Comparison of ENCODE assay signal across 17 cellular contexts in the genomic region with DNA sequence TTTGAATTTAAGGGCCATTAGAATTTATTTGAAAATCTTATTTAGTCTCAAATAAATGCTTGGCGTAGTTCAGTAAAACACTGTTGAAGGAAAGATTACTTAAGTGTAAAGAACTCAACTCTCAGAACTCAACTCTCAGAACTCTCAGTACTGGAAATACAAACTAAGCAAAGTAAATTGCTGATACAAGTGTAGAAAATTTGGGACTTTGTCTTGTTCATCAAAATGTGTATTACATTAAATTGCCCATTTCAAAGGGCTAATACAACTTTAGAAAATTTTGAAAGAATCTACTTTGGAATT.
DNase-seq lines count a peak whose midpoint lies in the region; ATAC-seq and TF ChIP-seq lines count a peak whose summit lies in the region.
"Had no signal": no experiment of that assay in that cellular context is flagged by ENCODE, and none has a peak within 500 bp of the region (broad histone marks: within the 10 kb centered on the region; RNA-seq: fewer than 3 reads in every experiment).

No MANE protein-coding gene starts in this region.

- H3K4me2 ChIP-seq in KMS-11 = no peak overlapping the region
- no peak overlapping the region for H3K4me2 ChIP-seq in neural cell (ENCODE audit: low read length)

- H3K79me2 ChIP-seq in KMS-11 (ENCODE audit: insufficient read depth, low read depth) = no peaks in the 10 kb centered on the region
- no peaks in the 10 kb centered on the region for H3K79me2 ChIP-seq in neural cell (replicated peaks; ENCODE audit: insufficient read depth, low read length)

- no peaks in the 10 kb centered on the region for H3K27me3 ChIP-seq in KMS-11 (ENCODE audit: insufficient read depth, low read depth)
- no peaks in the 10 kb centered on the region for H3K27me3 ChIP-seq in neural cell (ENCODE audit: insufficient read depth, low read depth, low read length)
- H3K27me3 ChIP-seq: body of pancreas, colonic mucosa, tibial nerve had no signal

- H3K36me3 ChIP-seq in KMS-11 (ENCODE audit: insufficient read depth) (no peaks in the 10 kb centered on the region), neural cell (ENCODE audit: insufficient read depth, low read length) (peaks cover 3% of the 10 kb centered on the region)

- no peaks in the 10 kb centered on the region for H3K9me2 ChIP-seq in neural cell (ENCODE audit: insufficient read depth, low read length)

- H3K4me3 ChIP-seq in KMS-11 (IDR thresholded peaks at IDR 0.05; ENCODE audit: insufficient read depth, low read depth, low read length) = no peak overlapping the region
- no peak overlapping the region for H3K4me3 ChIP-seq in neural cell (ENCODE audit: low read length)
- H3K4me3 ChIP-seq: colonic mucosa, tibial nerve had no signal

- peaks cover 6% of the 10 kb centered on the region for H3K36me3 Mint-ChIP-seq in T-helper 17 cell (ENCODE audit: low read depth)
- H3K36me3 Mint-ChIP-seq: IgD-negative memory B cell had no signal

- H3K27me3 Mint-ChIP-seq in T-helper 17 cell = no peaks in the 10 kb centered on the region
- H3K27me3 Mint-ChIP-seq: activated T-helper 17 cell treated with anti-CD3 and anti-CD28 coated beads, Interleukin-2, amount 50 U/mL, for 72 hours; IgD-negative memory B cell; progenitor cell of endocrine pancreas had no signal

- H3K4me3 Mint-ChIP-seq in T-helper 17 cell = no peak overlapping the region
- H3K4me3 Mint-ChIP-seq: activated T-helper 17 cell treated with anti-CD3 and anti-CD28 coated beads, Interleukin-2, amount 50 U/mL, for 72 hours; endodermal cell; IgD-negative memory B cell; nephron had no signal

- no peaks in the 10 kb centered on the region for H3F3A ChIP-seq in neural cell (ENCODE audit: insufficient read depth, low read length, poor library complexity, severe bottlenecking)

- H3K27ac ChIP-seq in KMS-11 (no peak overlapping the region), neural cell (ENCODE audit: low read length) (no peak overlapping the region)
- H3K27ac ChIP-seq: body of pancreas, colonic mucosa had no signal

- peaks cover 6% of the 10 kb centered on the region for H3K4me1 ChIP-seq in KMS-11 (ENCODE audit: low read depth, poor library complexity, severe bottlenecking)
- H3K4me1 ChIP-seq: body of pancreas, colonic mucosa had no signal

- H4K20me1 ChIP-seq in KMS-11 (ENCODE audit: insufficient read depth) (no peaks in the 10 kb centered on the region), neural cell (ENCODE audit: insufficient read depth) (no peaks in the 10 kb centered on the region)

- H2AFZ ChIP-seq in KMS-11 (ENCODE audit: low read depth) (no peak overlapping the region), neural cell (ENCODE audit: low read depth, low read length) (no peak overlapping the region)

- 0 out of 2 replicates have a peak, but pooled peaks have one; percentile 2 for TF ChIP-seq CTCF in KMS-11 (conservative IDR thresholded peaks at IDR 0.05; ENCODE audit: low read depth, low read length)
- TF ChIP-seq CTCF in neural cell (IDR thresholded peaks at IDR 0.05; ENCODE audit: poor library complexity, severe bottlenecking) = no peak

- no peak for TF ChIP-seq RAD21 in neural cell (conservative IDR thresholded peaks at IDR 0.05)

- H3K27ac Mint-ChIP-seq in T-helper 17 cell = no peak overlapping the region
- H3K27ac Mint-ChIP-seq: endodermal cell, nephron, progenitor cell of endocrine pancreas had no signal

- TF ChIP-seq EP300 in neural cell (conservative IDR thresholded peaks at IDR 0.05; ENCODE audit: poor library complexity, severe bottlenecking) = no peak

- H3K4me1 Mint-ChIP-seq in T-helper 17 cell = peaks cover 17% of the 10 kb centered on the region
- H3K4me1 Mint-ChIP-seq: endodermal cell, nephron had no signal

- H3K9me3 ChIP-seq in neural cell (ENCODE audit: low read length) (no peaks in the 10 kb centered on the region), T-helper 17 cell (ENCODE audit: control insufficient read depth, low read length, poor library complexity, severe bottlenecking) (no peaks in the 10 kb centered on the region)
- H3K9me3 ChIP-seq: body of pancreas, colonic mucosa, tibial nerve had no signal

- no peak for DNase-seq in NCI-H524 (lab: John Stamatoyannopoulos, UW)
- DNase-seq in T-helper 17 cell = no peak
- DNase-seq: endodermal cell; stimulated activated CD4-positive, alpha-beta T cell treated with anti-CD3 and anti-CD28 coated beads, Interleukin-1b, Interleukin-23, amount 100 ng/mL, for 48 hours; stimulated activated naive CD4-positive, alpha-beta T cell treated with Interleukin-2 at 50 U/mL for 16 hours had no signal

- H3K9ac ChIP-seq in KMS-11 (no peak overlapping the region), neural cell (ENCODE audit: low read length) (no peak overlapping the region)

- ATAC-seq in GM18907 (IDR thresholded peaks at IDR 0.05; ENCODE audit: unreplicated experiment) (peak; percentile 4), HG02678 (IDR thresholded peaks at IDR 0.05; ENCODE audit: unreplicated experiment) (peak; percentile 15), HG03097 (IDR thresholded peaks at IDR 0.05; ENCODE audit: low FRiP score, unreplicated experiment) (no peak), T-helper 17 cell (no peak)

TF ChIP-seq in neural cell, 6 proteins besides CTCF, POLR2A, EP300 and RAD21:
- TF ChIP-seq SMC3 (conservative IDR thresholded peaks at IDR 0.05; ENCODE audit: poor library complexity) (peak; percentile 9), EZH2 (IDR thresholded peaks at IDR 0.05; ENCODE audit: borderline replicate concordance, insufficient read depth, low read length, poor library complexity, severe bottlenecking) (no peak)

Comparison
In these comparisons a context has a peak if more than half of its experiments do, and no peak if none do; other contexts are left out.
1. ATAC-seq: peak in GM18907 (single experiment) and HG02678 (single experiment); none in HG03097 (single experiment) and T-helper 17 cell (single experiment).